Comparison of ENCODE assay signal across 8 cellular contexts in genomic region chr17:61862975-61863800, GRCh38. TPM values are rescaled to one million over a fixed set of nuclear protein-coding genes. Genes with fewer than 3 reads are reported as not detected.
DNase-seq lines count a peak whose midpoint lies in the region; ATAC-seq and TF ChIP-seq lines count a peak whose summit lies in the region.

TSS of gene BRIP1 (minus strand) at chr17:61863528. CDS start at chr17:61861539, 1,989 bp downstream.

- ATAC-seq in foreskin keratinocyte, result peak; percentile 96

- H3K9me3 ChIP-seq in MM.1S (replicated peaks; ENCODE audit: insufficient read depth, low read length) (no peaks in the 10 kb centered on the region), neural progenitor cell (ENCODE audit: low read depth) (no peaks in the 10 kb centered on the region), stomach smooth muscle (ENCODE audit: control insufficient read depth in 2 of 2, low read length in 2 of 2) (no peaks in the 10 kb centered on the region)

- DNase-seq in G401 (ENCODE audit: low spot score) (peak; percentile 91), HCEC 1CT (peak; percentile 94), MM.1S (peak; percentile 96), SHP77 treated with DMSO at 0.1 percent for 48 hours (lab: John Stamatoyannopoulos, UW) (peak; percentile 84), foreskin keratinocyte (peak; percentile 85 to 90), neural progenitor cell (ENCODE audit: low spot score) (peak; percentile 97)
- DNase-seq in activated effector memory CD4-positive, alpha-beta T cell treated with Interleukin-2 at 50 U/mL for 16 hours, result peak; percentile 83

- H3K27ac Mint-ChIP-seq in neural progenitor cell, result peak within 1 kb of the TSS; percentile 99

- no peaks in the 10 kb centered on the region for H3K36me3 ChIP-seq in MM.1S (replicated peaks; ENCODE audit: insufficient read depth, low read length)
- peaks cover 24% of the 10 kb centered on the region for H3K36me3 ChIP-seq in neural progenitor cell
- peaks cover 0 to 2% of the 10 kb centered on the region in 2 donors for H3K36me3 ChIP-seq in stomach smooth muscle (ENCODE audit: control insufficient read depth in 2 of 2, insufficient read depth in 2 of 2, low read length in 2 of 2)

- no peaks in the 10 kb centered on the region for H4K20me1 ChIP-seq in MM.1S (ENCODE audit: insufficient read depth, low read length)
- H4K20me1 ChIP-seq in neural progenitor cell (ENCODE audit: low read depth), result no peaks in the 10 kb centered on the region

- H3K9me2 ChIP-seq in MM.1S (replicated peaks; ENCODE audit: insufficient read depth, low read length), result no peaks in the 10 kb centered on the region

- no peaks in the 10 kb centered on the region for H3K27me3 Mint-ChIP-seq in neural progenitor cell (ENCODE audit: insufficient read depth, low read depth)

- H3F3A ChIP-seq in MM.1S (ENCODE audit: insufficient read depth, low read length), result peaks cover 15% of the 10 kb centered on the region; the same call in 1 of the 2 replicates
- peaks cover 17% of the 10 kb centered on the region for H3F3A ChIP-seq in neural progenitor cell (ENCODE audit: low read depth)

- H3K4me3 ChIP-seq in MM.1S (ENCODE audit: low read length) (peak within 1 kb of the TSS; percentile 78), neural progenitor cell (peak within 1 kb of the TSS; percentile 88), stomach smooth muscle (ENCODE audit: low read length in 2 of 2) (peak within 1 kb of the TSS; percentile 82)

- H3K9me3 Mint-ChIP-seq in neural progenitor cell, result no peaks in the 10 kb centered on the region

- peak within 1 kb of the TSS; percentile 99 for H3K4me3 Mint-ChIP-seq in neural progenitor cell

- H3K9ac ChIP-seq in MM.1S (ENCODE audit: low read length) (peak within 1 kb of the TSS; percentile 89), neural progenitor cell (peak within 1 kb of the TSS; percentile 88), stomach smooth muscle (ENCODE audit: low read length in 2 of 2) (peak within 1 kb of the TSS; percentile 58 to 80)

- H2AFZ ChIP-seq in MM.1S (ENCODE audit: low read length), result peak within 1 kb of the TSS; percentile 87
- H2AFZ ChIP-seq in neural progenitor cell (replicated peaks), result peak within 1 kb of the TSS; percentile 89

- no peak for TF ChIP-seq CTCF in MM.1S (IDR thresholded peaks at IDR 0.05; ENCODE audit: low read length)
- no peak for TF ChIP-seq CTCF in foreskin keratinocyte (conservative IDR thresholded peaks at IDR 0.05)
- no peak for TF ChIP-seq CTCF in neural progenitor cell (IDR thresholded peaks at IDR 0.05)

- H3K36me3 Mint-ChIP-seq in neural progenitor cell, result peaks cover 8% of the 10 kb centered on the region

- H3K4me1 Mint-ChIP-seq in neural progenitor cell, result peaks cover 30% of the 10 kb centered on the region

- H3K27me3 ChIP-seq in MM.1S (replicated peaks; ENCODE audit: insufficient read depth, low read length) (no peaks in the 10 kb centered on the region), foreskin keratinocyte (no peaks in the 10 kb centered on the region), neural progenitor cell (no peaks in the 10 kb centered on the region), stomach smooth muscle (ENCODE audit: control insufficient read depth in 1 of 2, insufficient read depth in 2 of 2, low read length in 2 of 2) (no peaks in the 10 kb centered on the region)

- H3K79me2 ChIP-seq in MM.1S (ENCODE audit: low read length), result peaks cover 25% of the 10 kb centered on the region
- H3K79me2 ChIP-seq in neural progenitor cell (ENCODE audit: low read depth), result peaks cover 42% of the 10 kb centered on the region

- in situ Hi-C loops in G401 (cut with HindIII; ENCODE audit: low sequenced_read_pairs), result no loop called here

- peak within 1 kb of the TSS; percentile 76 for H3K4me2 ChIP-seq in MM.1S (ENCODE audit: low read depth, low read length)
- peak within 1 kb of the TSS; percentile 95 for H3K4me2 ChIP-seq in neural progenitor cell

- H3K4me1 ChIP-seq in MM.1S (ENCODE audit: low read length), result peaks cover 15% of the 10 kb centered on the region; the same call in 1 of the 2 replicates
- H3K4me1 ChIP-seq in foreskin keratinocyte, result peaks cover 4% of the 10 kb centered on the region
- peaks cover 25% of the 10 kb centered on the region for H3K4me1 ChIP-seq in neural progenitor cell
- H3K4me1 ChIP-seq in stomach smooth muscle (ENCODE audit: control insufficient read depth, insufficient read depth, low read length), result peaks cover 6% of the 10 kb centered on the region

- H3K27ac ChIP-seq in MM.1S (ENCODE audit: low read length), result peak within 1 kb of the TSS; percentile 80
- peak within 1 kb of the TSS; percentile 56 for H3K27ac ChIP-seq in foreskin keratinocyte
- H3K27ac ChIP-seq in neural progenitor cell, result peak within 1 kb of the TSS; percentile 92
- peak within 1 kb of the TSS; percentile 65 for H3K27ac ChIP-seq in stomach smooth muscle (ENCODE audit: low read length)

RNA-seq across cellular contexts. Expression of gene BRIP1, which starts in this region (rescaled TPM):
- 8.1 and 15.2 TPM in 2 replicates for total RNA-seq in G401 (2014; rRNA removed; shearing (Covaris generic))
- total RNA-seq in foreskin keratinocyte (17.4 and 18.1 TPM in 2 replicates), neural progenitor cell (ENCODE audit: low replicate concordance) (40.5 and 66.4 TPM in 2 replicates)
- 3.0 and 4.1 TPM in 2 replicates for polyA plus RNA-seq in foreskin keratinocyte

Comparison
In these comparisons a context has a peak if more than half of its experiments do, and no peak if none do; other contexts are left out.
1. Peak in every context shown above with its lines: DNase-seq, ATAC-seq, H3K4me3 ChIP-seq and H3K27ac ChIP-seq.